9 cellular contexts compared by ENCODE assay signal in genomic region chr4:180664766-180665368, GRCh38.
A peak's percentile ranks its signal among the peaks of the same experiment; 100 is the strongest.
DNase-seq lines count a peak whose midpoint lies in the region; ATAC-seq and TF ChIP-seq lines count a peak whose summit lies in the region.
"Had no signal": no experiment of that assay in that cellular context is flagged by ENCODE, and none has a peak within 500 bp of the region (broad histone marks: within the 10 kb centered on the region; RNA-seq: fewer than 3 reads in every experiment).

No MANE protein-coding gene starts in this region.

- H3K79me2 ChIP-seq in GM23338 (replicated peaks; ENCODE audit: insufficient read depth) (no peaks in the 10 kb centered on the region), OCI-LY7 (ENCODE audit: insufficient read depth, low read depth, low read length) (no peaks in the 10 kb centered on the region)

- H3K27ac ChIP-seq in GM23338 (ENCODE audit: low read depth) (no peak overlapping the region), OCI-LY7 (ENCODE audit: low read depth, low read length, poor library complexity, severe bottlenecking) (peak overlapping the region; percentile 55)
- H3K27ac ChIP-seq: BLaER1 had no signal

- H4K20me1 ChIP-seq in GM23338 (replicated peaks; ENCODE audit: insufficient read depth), result no peaks in the 10 kb centered on the region
- H4K20me1 ChIP-seq in OCI-LY7 (ENCODE audit: insufficient read depth, low read length), result no peaks in the 10 kb centered on the region
- H4K20me1 ChIP-seq: BLaER1 had no signal

- H3K4me3 Mint-ChIP-seq in GM23338 (no peak overlapping the region), glutamatergic neuron (ENCODE audit: unreplicated experiment) (no peak overlapping the region)
- no peak overlapping the region for H3K4me3 Mint-ChIP-seq in activated naive CD4-positive, alpha-beta T cell treated with anti-CD3 and anti-CD28 coated beads, Interleukin-2, amount 10 ng/mL, durations not matched to agents 7 days and 5 days

- H3K9me3 ChIP-seq in OCI-LY7 (ENCODE audit: low read length), result no peaks in the 10 kb centered on the region
- H3K9me3 ChIP-seq: BLaER1 had no signal

- H3K36me3 Mint-ChIP-seq in GM23338 (ENCODE audit: low read depth) (no peaks in the 10 kb centered on the region), glutamatergic neuron (ENCODE audit: unreplicated experiment) (no peaks in the 10 kb centered on the region)
- H3K36me3 Mint-ChIP-seq in activated naive CD4-positive, alpha-beta T cell treated with anti-CD3 and anti-CD28 coated beads, Interleukin-2, amount 10 ng/mL, durations not matched to agents 7 days and 5 days, result no peaks in the 10 kb centered on the region

- peak; percentile 88 for ATAC-seq in GM23338

- intact Hi-C loops in OCI-LY7 (cut with micrococcal nuclease; ENCODE audit: unreplicated experiment), result loop anchor here (2.0 to 5.0 kb wide), 5 partner anchors 162 to 862 kb away; no protein-coding TSS in a partner anchor

- no peaks in the 10 kb centered on the region for H3K9me3 Mint-ChIP-seq in GM23338
- no peaks in the 10 kb centered on the region for H3K9me3 Mint-ChIP-seq in activated naive CD4-positive, alpha-beta T cell treated with anti-CD3 and anti-CD28 coated beads, Interleukin-2, amount 10 ng/mL, durations not matched to agents 7 days and 5 days
- no peaks in the 10 kb centered on the region for H3K9me3 Mint-ChIP-seq in glutamatergic neuron (ENCODE audit: unreplicated experiment)

- CTCF ChIA-PET in OCI-LY7 (lab: Charles Lee; ENCODE audit: unreplicated experiment), result interaction anchor here (0.6 to 1.1 kb wide), 2 partner anchors 254 to 1238 kb away, joined by 3 read pairs; no protein-coding TSS in a partner anchor
- CTCF ChIA-PET in activated naive CD4-positive, alpha-beta T cell treated with anti-CD3 and anti-CD28 coated beads, Interleukin-2, amount 10 ng/mL, durations not matched to agents 7 days and 5 days (lab: Charles Lee), result interaction anchor here (0.6 to 3.6 kb wide), 7 partner anchors 9 to 797 kb away, joined by 3 to 16 read pairs (median 3); no protein-coding TSS in a partner anchor

- H2AFZ ChIP-seq in GM23338 (no peak overlapping the region), OCI-LY7 (ENCODE audit: low read length) (peak overlapping the region; percentile 84)

- TF ChIP-seq CTCF in GM23338 (conservative IDR thresholded peaks at IDR 0.05; ENCODE audit: low read depth in 2 of 2), result peak; percentile 86 to 91
- peak; percentile 94 for TF ChIP-seq CTCF in OCI-LY7 (conservative IDR thresholded peaks at IDR 0.05; ENCODE audit: low read length)
- TF ChIP-seq CTCF in glutamatergic neuron (IDR thresholded peaks at IDR 0.05; ENCODE audit: partially characterized antibody, unreplicated experiment), result peak; percentile 92

- no peak overlapping the region for H3K27ac Mint-ChIP-seq in GM23338
- H3K27ac Mint-ChIP-seq in activated naive CD4-positive, alpha-beta T cell treated with anti-CD3 and anti-CD28 coated beads, Interleukin-2, amount 10 ng/mL, durations not matched to agents 7 days and 5 days, result no peak overlapping the region
- no peak overlapping the region for H3K27ac Mint-ChIP-seq in glutamatergic neuron (ENCODE audit: unreplicated experiment)

- no peaks in the 10 kb centered on the region for H3F3A ChIP-seq in GM23338 (replicated peaks; ENCODE audit: low read depth)

- H3K4me1 ChIP-seq in GM23338 (ENCODE audit: insufficient read depth) (peaks cover 5% of the 10 kb centered on the region), OCI-LY7 (ENCODE audit: insufficient read depth, low read length, poor library complexity, severe bottlenecking) (peaks cover 32% of the 10 kb centered on the region)
- H3K4me1 ChIP-seq: BLaER1 had no signal

- no peaks in the 10 kb centered on the region for H3K27me3 ChIP-seq in GM23338 (ENCODE audit: insufficient read depth)
- H3K27me3 ChIP-seq: BLaER1 had no signal

- BruUV-seq in OCI-LY7 (replicated peaks; lab: Mats Ljungman, UMichigan), result no TSS peak

- H3K4me2 ChIP-seq in GM23338, result no peak overlapping the region
- peak overlapping the region; percentile 20 for H3K4me2 ChIP-seq in OCI-LY7 (ENCODE audit: low read length)
- H3K4me2 ChIP-seq: BLaER1 had no signal

- H3K27me3 Mint-ChIP-seq in GM23338 (ENCODE audit: insufficient read depth, low read depth, poor library complexity), result no peaks in the 10 kb centered on the region
- no peaks in the 10 kb centered on the region for H3K27me3 Mint-ChIP-seq in activated naive CD4-positive, alpha-beta T cell treated with anti-CD3 and anti-CD28 coated beads, Interleukin-2, amount 10 ng/mL, durations not matched to agents 7 days and 5 days
- H3K27me3 Mint-ChIP-seq in glutamatergic neuron (ENCODE audit: unreplicated experiment), result no peaks in the 10 kb centered on the region

- H3K36me3 ChIP-seq in GM23338 (ENCODE audit: insufficient read depth) (no peaks in the 10 kb centered on the region), OCI-LY7 (ENCODE audit: insufficient read depth, low read length) (peaks cover 9% of the 10 kb centered on the region)
- H3K36me3 ChIP-seq: BLaER1 had no signal

- H3K4me3 ChIP-seq in GM23338 (no peak overlapping the region), OCI-LY7 (ENCODE audit: low read depth, low read length, poor library complexity, severe bottlenecking) (no peak overlapping the region)
- H3K4me3 ChIP-seq: BLaER1 had no signal

- H3K9me2 ChIP-seq in GM23338 (ENCODE audit: insufficient read depth) (no peaks in the 10 kb centered on the region), OCI-LY7 (ENCODE audit: insufficient read depth, low read length) (no peaks in the 10 kb centered on the region)

- POLR2A ChIA-PET in OCI-LY7 (lab: Charles Lee), result interaction anchor here (0.6 to 1.4 kb wide), 9 partner anchors 10 to 760 kb away, joined by 3 to 6 read pairs (median 3); no protein-coding TSS in a partner anchor

- peaks cover 5% of the 10 kb centered on the region; the same call in 2 of the 3 replicates for H3K4me1 Mint-ChIP-seq in GM23338
- no peaks in the 10 kb centered on the region for H3K4me1 Mint-ChIP-seq in activated naive CD4-positive, alpha-beta T cell treated with anti-CD3 and anti-CD28 coated beads, Interleukin-2, amount 10 ng/mL, durations not matched to agents 7 days and 5 days
- peaks cover 5% of the 10 kb centered on the region for H3K4me1 Mint-ChIP-seq in glutamatergic neuron (ENCODE audit: low read depth, unreplicated experiment)

- DNase-seq in NK-92 treated with Interleukin-12 subunit alpha and Interleukin-12 subunit beta, amount 100 ng/mL, for 24 hours (lab: John Stamatoyannopoulos, UW), result peak; percentile 4
- DNase-seq in NK-92 (lab: John Stamatoyannopoulos, UW; ENCODE audit: unreplicated experiment) (no peak), GM23338 (ENCODE audit: low spot score) (peak; percentile 93), KG1 (lab: John Stamatoyannopoulos, UW) (peak; percentile 8), OCI-LY7 (ENCODE audit: low spot score) (peak; percentile 92), glutamatergic neuron (peak; percentile 63), putamen (ENCODE audit: low spot score) (peak; percentile 82)
- peak; percentile 63 for DNase-seq in activated naive CD4-positive, alpha-beta T cell treated with anti-CD3 and anti-CD28 coated beads, Interleukin-2, amount 10 ng/mL, durations not matched to agents 7 days and 5 days

TF ChIP-seq in GM23338, 12 proteins besides CTCF, POLR2A, EP300 and RAD21:
- TF ChIP-seq CREB1 (CRISPR knock-in tag; IDR thresholded peaks at IDR 0.05; ENCODE audit: low read depth) (no peak), REST (IDR thresholded peaks at IDR 0.05; ENCODE audit: unreplicated experiment) (no peak), STAT1 (IDR thresholded peaks at IDR 0.05; ENCODE audit: unreplicated experiment) (no peak), ZNF114 (CRISPR knock-in tag; IDR thresholded peaks at IDR 0.05) (no peak), NANOG (IDR thresholded peaks at IDR 0.05; ENCODE audit: borderline replicate concordance) (no peak)
TF ChIP-seq in GM23338: peak in this region for 0.
